1 cellular context compared by ENCODE assay signal in the genomic region with DNA sequence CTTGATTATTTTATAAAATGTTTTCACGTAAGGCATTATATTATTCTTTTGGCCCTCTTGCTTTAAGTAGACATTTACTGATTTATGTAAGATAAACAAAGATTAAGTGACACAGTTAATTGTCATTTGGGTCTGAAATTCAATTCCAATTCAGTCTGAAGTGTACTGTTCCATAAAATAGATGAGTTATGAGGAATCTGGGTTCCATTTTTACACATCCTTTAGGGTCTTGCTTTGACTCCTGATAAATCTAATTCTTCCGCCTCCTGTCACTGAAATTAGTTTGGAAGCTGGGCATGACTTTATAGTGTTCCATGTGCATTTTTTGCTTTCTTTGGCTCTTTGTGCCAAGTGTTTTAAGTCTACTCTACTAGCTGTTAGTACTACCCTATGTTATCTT.
TF ChIP-seq lines count a peak whose summit lies in the region.

No MANE protein-coding gene starts in this region.

TF ChIP-seq in GM12878, 131 proteins besides CTCF, POLR2A, EP300 and RAD21:
- TF ChIP-seq BMI1 (IDR thresholded peaks at IDR 0.05; ENCODE audit: borderline replicate concordance) (no peak), NR2F1 (conservative IDR thresholded peaks at IDR 0.05) (no peak), TCF3 (IDR thresholded peaks at IDR 0.05; ENCODE audit: borderline replicate concordance, insufficient read depth, low read depth, low read length) (no peak), MTA3 (IDR thresholded peaks at IDR 0.05; ENCODE audit: borderline replicate concordance, low read length) (no peak), RELA (IDR thresholded peaks at IDR 0.05; ENCODE audit: borderline replicate concordance, partially characterized antibody) (no peak), POU2F2 (IDR thresholded peaks at IDR 0.05; ENCODE audit: borderline replicate concordance, low read depth, low read length) (no peak), GABPA (IDR thresholded peaks at IDR 0.05; ENCODE audit: low read depth) (no peak), MYB (IDR thresholded peaks at IDR 0.05; ENCODE audit: borderline replicate concordance, low read depth, low read length) (no peak), HDGF (IDR thresholded peaks at IDR 0.05) (no peak), ZBED1 (IDR thresholded peaks at IDR 0.05; ENCODE audit: borderline replicate concordance) (no peak), BRCA1 (IDR thresholded peaks at IDR 0.05; ENCODE audit: low read depth, low read length) (no peak), JUND (IDR thresholded peaks at IDR 0.05; ENCODE audit: low read depth, low read length) (no peak), WRNIP1 (IDR thresholded peaks at IDR 0.05; ENCODE audit: borderline replicate concordance, low read depth, low read length) (no peak), ETV6 (conservative IDR thresholded peaks at IDR 0.05 in 1 of 2, IDR thresholded peaks at IDR 0.05 in 1 of 2; ENCODE audit: borderline replicate concordance in 1 of 2, low read depth in 1 of 2) (no peak)
- TF ChIP-seq, protein P1, sequence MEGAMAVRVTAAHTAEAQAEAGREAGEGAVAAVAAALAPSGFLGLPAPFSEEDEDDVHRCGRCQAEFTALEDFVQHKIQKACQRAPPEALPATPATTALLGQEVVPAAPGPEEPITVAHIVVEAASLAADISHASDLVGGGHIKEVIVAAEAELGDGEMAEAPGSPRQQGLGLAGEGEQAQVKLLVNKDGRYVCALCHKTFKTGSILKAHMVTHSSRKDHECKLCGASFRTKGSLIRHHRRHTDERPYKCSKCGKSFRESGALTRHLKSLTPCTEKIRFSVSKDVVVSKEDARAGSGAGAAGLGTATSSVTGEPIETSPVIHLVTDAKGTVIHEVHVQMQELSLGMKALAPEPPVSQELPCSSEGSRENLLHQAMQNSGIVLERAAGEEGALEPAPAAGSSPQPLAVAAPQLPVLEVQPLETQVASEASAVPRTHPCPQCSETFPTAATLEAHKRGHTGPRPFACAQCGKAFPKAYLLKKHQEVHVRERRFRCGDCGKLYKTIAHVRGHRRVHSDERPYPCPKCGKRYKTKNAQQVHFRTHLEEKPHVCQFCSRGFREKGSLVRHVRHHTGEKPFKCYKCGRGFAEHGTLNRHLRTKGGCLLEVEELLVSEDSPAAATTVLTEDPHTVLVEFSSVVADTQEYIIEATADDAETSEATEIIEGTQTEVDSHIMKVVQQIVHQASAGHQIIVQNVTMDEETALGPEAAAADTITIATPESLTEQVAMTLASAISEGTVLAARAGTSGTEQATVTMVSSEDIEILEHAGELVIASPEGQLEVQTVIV (IDR thresholded peaks at IDR 0.05; ENCODE audit: borderline replicate concordance, partially characterized antibody): no peak
- TF ChIP-seq, protein P2, sequence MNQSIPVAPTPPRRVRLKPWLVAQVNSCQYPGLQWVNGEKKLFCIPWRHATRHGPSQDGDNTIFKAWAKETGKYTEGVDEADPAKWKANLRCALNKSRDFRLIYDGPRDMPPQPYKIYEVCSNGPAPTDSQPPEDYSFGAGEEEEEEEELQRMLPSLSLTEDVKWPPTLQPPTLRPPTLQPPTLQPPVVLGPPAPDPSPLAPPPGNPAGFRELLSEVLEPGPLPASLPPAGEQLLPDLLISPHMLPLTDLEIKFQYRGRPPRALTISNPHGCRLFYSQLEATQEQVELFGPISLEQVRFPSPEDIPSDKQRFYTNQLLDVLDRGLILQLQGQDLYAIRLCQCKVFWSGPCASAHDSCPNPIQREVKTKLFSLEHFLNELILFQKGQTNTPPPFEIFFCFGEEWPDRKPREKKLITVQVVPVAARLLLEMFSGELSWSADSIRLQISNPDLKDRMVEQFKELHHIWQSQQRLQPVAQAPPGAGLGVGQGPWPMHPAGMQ (IDR thresholded peaks at IDR 0.05; ENCODE audit: borderline replicate concordance): no peak
- TF ChIP-seq, protein P3, sequence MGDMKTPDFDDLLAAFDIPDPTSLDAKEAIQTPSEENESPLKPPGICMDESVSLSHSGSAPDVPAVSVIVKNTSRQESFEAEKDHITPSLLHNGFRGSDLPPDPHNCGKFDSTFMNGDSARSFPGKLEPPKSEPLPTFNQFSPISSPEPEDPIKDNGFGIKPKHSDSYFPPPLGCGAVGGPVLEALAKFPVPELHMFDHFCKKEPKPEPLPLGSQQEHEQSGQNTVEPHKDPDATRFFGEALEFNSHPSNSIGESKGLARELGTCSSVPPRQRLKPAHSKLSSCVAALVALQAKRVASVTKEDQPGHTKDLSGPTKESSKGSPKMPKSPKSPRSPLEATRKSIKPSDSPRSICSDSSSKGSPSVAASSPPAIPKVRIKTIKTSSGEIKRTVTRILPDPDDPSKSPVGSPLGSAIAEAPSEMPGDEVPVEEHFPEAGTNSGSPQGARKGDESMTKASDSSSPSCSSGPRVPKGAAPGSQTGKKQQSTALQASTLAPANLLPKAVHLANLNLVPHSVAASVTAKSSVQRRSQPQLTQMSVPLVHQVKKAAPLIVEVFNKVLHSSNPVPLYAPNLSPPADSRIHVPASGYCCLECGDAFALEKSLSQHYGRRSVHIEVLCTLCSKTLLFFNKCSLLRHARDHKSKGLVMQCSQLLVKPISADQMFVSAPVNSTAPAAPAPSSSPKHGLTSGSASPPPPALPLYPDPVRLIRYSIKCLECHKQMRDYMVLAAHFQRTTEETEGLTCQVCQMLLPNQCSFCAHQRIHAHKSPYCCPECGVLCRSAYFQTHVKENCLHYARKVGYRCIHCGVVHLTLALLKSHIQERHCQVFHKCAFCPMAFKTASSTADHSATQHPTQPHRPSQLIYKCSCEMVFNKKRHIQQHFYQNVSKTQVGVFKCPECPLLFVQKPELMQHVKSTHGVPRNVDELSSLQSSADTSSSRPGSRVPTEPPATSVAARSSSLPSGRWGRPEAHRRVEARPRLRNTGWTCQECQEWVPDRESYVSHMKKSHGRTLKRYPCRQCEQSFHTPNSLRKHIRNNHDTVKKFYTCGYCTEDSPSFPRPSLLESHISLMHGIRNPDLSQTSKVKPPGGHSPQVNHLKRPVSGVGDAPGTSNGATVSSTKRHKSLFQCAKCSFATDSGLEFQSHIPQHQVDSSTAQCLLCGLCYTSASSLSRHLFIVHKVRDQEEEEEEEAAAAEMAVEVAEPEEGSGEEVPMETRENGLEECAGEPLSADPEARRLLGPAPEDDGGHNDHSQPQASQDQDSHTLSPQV (IDR thresholded peaks at IDR 0.05): no peak
- TF ChIP-seq, protein P4, sequence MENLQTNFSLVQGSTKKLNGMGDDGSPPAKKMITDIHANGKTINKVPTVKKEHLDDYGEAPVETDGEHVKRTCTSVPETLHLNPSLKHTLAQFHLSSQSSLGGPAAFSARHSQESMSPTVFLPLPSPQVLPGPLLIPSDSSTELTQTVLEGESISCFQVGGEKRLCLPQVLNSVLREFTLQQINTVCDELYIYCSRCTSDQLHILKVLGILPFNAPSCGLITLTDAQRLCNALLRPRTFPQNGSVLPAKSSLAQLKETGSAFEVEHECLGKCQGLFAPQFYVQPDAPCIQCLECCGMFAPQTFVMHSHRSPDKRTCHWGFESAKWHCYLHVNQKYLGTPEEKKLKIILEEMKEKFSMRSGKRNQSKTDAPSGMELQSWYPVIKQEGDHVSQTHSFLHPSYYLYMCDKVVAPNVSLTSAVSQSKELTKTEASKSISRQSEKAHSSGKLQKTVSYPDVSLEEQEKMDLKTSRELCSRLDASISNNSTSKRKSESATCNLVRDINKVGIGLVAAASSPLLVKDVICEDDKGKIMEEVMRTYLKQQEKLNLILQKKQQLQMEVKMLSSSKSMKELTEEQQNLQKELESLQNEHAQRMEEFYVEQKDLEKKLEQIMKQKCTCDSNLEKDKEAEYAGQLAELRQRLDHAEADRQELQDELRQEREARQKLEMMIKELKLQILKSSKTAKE (IDR thresholded peaks at IDR 0.05; ENCODE audit: low read depth, poor library complexity, severe bottlenecking): no peak
